In genomic region chr16:57092786-57093301, GRCh38 we compare ENCODE assay signal across 8 cellular contexts. TPM values are rescaled to one million over a fixed set of nuclear protein-coding genes. Genes with fewer than 3 reads are reported as not detected.
DNase-seq lines count a peak whose midpoint lies in the region; ATAC-seq and TF ChIP-seq lines count a peak whose summit lies in the region.

No MANE protein-coding gene starts in this region.

- in situ Hi-C loops in brain microvascular endothelial cell (cut with HindIII; ENCODE audit: low pct_ligation_motif_present, low sequenced_read_pairs): no loop called here

- H3K4me3 ChIP-seq in brain microvascular endothelial cell (ENCODE audit: low read depth, low read length): peak overlapping the region; percentile 64
- peak overlapping the region; percentile 75 for H3K4me3 ChIP-seq in kidney epithelial cell (ENCODE audit: low read depth, low read length)

- peak; percentile 1 for DNase-seq in GDM1 (lab: John Stamatoyannopoulos, UW)
- DNase-seq in T-helper 1 cell: peak in 3 of 5 donors; percentile 15 to 41 (median 28)
- DNase-seq in brain microvascular endothelial cell: no peak
- no peak for DNase-seq in kidney epithelial cell (ENCODE audit: low read depth)
- DNase-seq in stimulated activated CD4-positive, alpha-beta T cell treated with anti-CD3 and anti-CD28 coated beads, Interleukin-2, amount 100 ng/mL, for 4 hours (ENCODE audit: low read depth): peak; percentile 40
- no peak for DNase-seq in foreskin melanocyte

- no peak overlapping the region for H3K27ac ChIP-seq in brain microvascular endothelial cell

- ATAC-seq in HG02798 (IDR thresholded peaks at IDR 0.05; ENCODE audit: poor library complexity, unreplicated experiment) (peak; percentile 47), HG03520 (IDR thresholded peaks at IDR 0.05; ENCODE audit: unreplicated experiment) (no peak)

- H3K27me3 ChIP-seq in brain microvascular endothelial cell (replicated peaks) (no peaks in the 10 kb centered on the region), kidney epithelial cell (ENCODE audit: control insufficient read depth, insufficient read depth, low read length) (no peaks in the 10 kb centered on the region)

- H3K36me3 ChIP-seq in brain microvascular endothelial cell (replicated peaks) (no peaks in the 10 kb centered on the region), kidney epithelial cell (ENCODE audit: control insufficient read depth, insufficient read depth, low read length) (no peaks in the 10 kb centered on the region)

- TF ChIP-seq CTCF in brain microvascular endothelial cell (IDR thresholded peaks at IDR 0.05; ENCODE audit: low read depth, low read length, missing control alignments) (peak; percentile 34), kidney epithelial cell (IDR thresholded peaks at IDR 0.05; ENCODE audit: insufficient read depth, low read length, poor library complexity, severe bottlenecking) (peak; percentile 14)

RNA-seq across cellular contexts. Expression of gene CPNE2, which starts 0.5 kb away (rescaled TPM):
- total RNA-seq in kidney epithelial cell: 23.4 and 24.3 TPM in 2 replicates

Comparison
In these comparisons a context has a peak if more than half of its experiments do, and no peak if none do; other contexts are left out.
1. DNase-seq: peak in GDM1 (single experiment), T-helper 1 cell (3 of 5) and stimulated activated CD4-positive, alpha-beta T cell treated with anti-CD3 and anti-CD28 coated beads, Interleukin-2, amount 100 ng/mL, for 4 hours (single experiment); none in brain microvascular endothelial cell (single experiment), kidney epithelial cell (single experiment) and foreskin melanocyte (single experiment).